Comparison of ENCODE assay signal across 27 cellular contexts in genomic region chr12:85803923-85804322, GRCh38. TPM values are rescaled to one million over a fixed set of nuclear protein-coding genes. Genes with fewer than 3 reads are reported as not detected.
DNase-seq lines count a peak whose midpoint lies in the region; ATAC-seq and TF ChIP-seq lines count a peak whose summit lies in the region.
"Had no signal": no experiment of that assay in that cellular context is flagged by ENCODE, and none has a peak within 500 bp of the region (broad histone marks: within the 10 kb centered on the region; RNA-seq: fewer than 3 reads in every experiment).

No MANE protein-coding gene starts in this region.

- peaks cover 0 to 9% of the 10 kb centered on the region in 2 experiments; a peak in 1 of 4 replicates for H3K4me1 ChIP-seq in SK-N-SH (ENCODE audit: control insufficient read depth in 1 of 2, insufficient read depth in 2 of 2, low read depth in 1 of 2, low read length in 1 of 2)
- peaks cover 0 to 37% (median 14%) of the 10 kb centered on the region in 3 donors for H3K4me1 ChIP-seq in esophagus squamous epithelium
- H3K4me1 ChIP-seq: BLaER1 had no signal

- POLR2A ChIA-PET in SK-N-SH (lab: Yijun Ruan, JAX): no interaction called here

- TF ChIP-seq POLR2A in esophagus squamous epithelium (IDR thresholded peaks at IDR 0.05): no peak

- H3K27me3 ChIP-seq in SK-N-SH (ENCODE audit: insufficient read depth) (no peaks in the 10 kb centered on the region), esophagus squamous epithelium (no peaks in the 10 kb centered on the region)
- H3K27me3 ChIP-seq: BLaER1, MG63 had no signal

- no peak for ATAC-seq in SK-N-SH treated with all-trans-retinoic acid at 6 μM for 48 hours
- no peak for ATAC-seq in activated CD4-positive, CD25-positive, alpha-beta regulatory T cell treated with anti-CD3 and anti-CD28 coated beads, Interleukin-2, amount 50 U/mL, for 24 hours
- ATAC-seq: Right ventricle myocardium inferior had no signal

- intact Hi-C loops in esophagus squamous epithelium (cut with DNase I): no loop called here

- TF ChIP-seq CTCF in SK-N-SH (IDR thresholded peaks at IDR 0.05): no peak
- TF ChIP-seq CTCF in esophagus squamous epithelium (IDR thresholded peaks at IDR 0.05): no peak

- H3K4me3 ChIP-seq in SK-N-SH (ENCODE audit: low read depth in 2 of 2, low read length in 1 of 2): no peak overlapping the region
- H3K4me3 ChIP-seq in SK-N-MC: peak overlapping the region; percentile 75
- H3K4me3 ChIP-seq in esophagus squamous epithelium: no peak overlapping the region
- H3K4me3 ChIP-seq: BLaER1, MG63 had no signal

- no peaks in the 10 kb centered on the region for H3K36me3 ChIP-seq in SK-N-SH (replicated peaks in 1 of 2; ENCODE audit: control insufficient read depth in 1 of 2, insufficient read depth in 2 of 2, low read length in 1 of 2)
- no peaks in the 10 kb centered on the region for H3K36me3 ChIP-seq in SK-N-MC (ENCODE audit: insufficient read depth, low read length)
- peaks cover 0 to 9% (median 0%) of the 10 kb centered on the region in 3 donors for H3K36me3 ChIP-seq in esophagus squamous epithelium
- H3K36me3 ChIP-seq: BLaER1, MG63 had no signal

- no peak overlapping the region for H3K4me2 ChIP-seq in SK-N-SH
- H3K4me2 ChIP-seq: BLaER1 had no signal

- no peak overlapping the region for H3K9ac ChIP-seq in SK-N-SH
- H3K9ac ChIP-seq in SK-N-MC (ENCODE audit: insufficient read length): peak overlapping the region; percentile 85
- H3K9ac ChIP-seq: BLaER1 had no signal

- no peaks in the 10 kb centered on the region for H3F3A ChIP-seq in SK-N-SH (replicated peaks; ENCODE audit: insufficient read depth)

- CTCF ChIA-PET in SK-N-SH (lab: Yijun Ruan, JAX): no interaction called here

- no peak for TF ChIP-seq RAD21 in SK-N-SH (IDR thresholded peaks at IDR 0.05; ENCODE audit: low read length)

- 0 out of 2 replicates have a peak overlapping the region, but pooled peaks have one; percentile 65 for H2AFZ ChIP-seq in SK-N-SH (ENCODE audit: low read depth)

- no peaks in the 10 kb centered on the region for H3K79me2 ChIP-seq in SK-N-SH (ENCODE audit: insufficient read depth)

- H3K27ac ChIP-seq in SK-N-SH (ENCODE audit: low read depth in 2 of 2, low read length in 1 of 2) (peak overlapping the region in 1 of 2 experiments; percentile 53; a peak in 1 of 4 replicates), SK-N-MC (peak overlapping the region; percentile 93), esophagus squamous epithelium (peak overlapping the region in 3 of 4 donors; percentile 61 to 78 (median 70))
- H3K27ac ChIP-seq: 22Rv1, BLaER1 had no signal

- DNase-seq in SK-N-SH (no peak), SK-N-MC (ENCODE audit: low read depth, low spot score) (no peak), esophagus squamous epithelium (lab: John Stamatoyannopoulos, UW) (no peak), HUDEP-2 (lab: John Stamatoyannopoulos, UW; ENCODE audit: unreplicated experiment in 76 of 76) (no peak), activated gamma-delta T cell (lab: John Stamatoyannopoulos, UW) (no peak)
- DNase-seq in activated T-cell treated with anti-CD3 and anti-CD28 coated beads, Interleukin-2, amount 50 U/mL, for 48 hours: no peak
- DNase-seq: CD4-positive, CD25-positive, alpha-beta regulatory T cell; DMS153; DND-41; H9; KBM-7; MG63; NCI-H1105 treated with DMSO at 0.1 percent for 48 hours; NCI-H146; NCI-H1930; NCI-H2107; NCI-H524 treated with DMSO at 0.1 percent for 48 hours; NCI-H774; NK-92 treated with Interleukin-12 subunit alpha and Interleukin-12 subunit beta, amount 100 ng/mL, for 24 hours; PC-3 had no signal

- 78% methylated on average over 2 of the region's 2 CpGs for WGBS in SK-N-SH (ENCODE audit: low lambda C conversion rate)
- WGBS in esophagus squamous epithelium, 2 donors: 15 to 35% methylated on average over 2 of the region's 2 CpGs

- H3K9me3 ChIP-seq in SK-N-SH: no peaks in the 10 kb centered on the region
- no peaks in the 10 kb centered on the region for H3K9me3 ChIP-seq in SK-N-MC (ENCODE audit: low read depth, low read length)
- H3K9me3 ChIP-seq in esophagus squamous epithelium: no peaks in the 10 kb centered on the region
- H3K9me3 ChIP-seq: BLaER1, MG63 had no signal

- TF ChIP-seq EP300 in SK-N-SH (IDR thresholded peaks at IDR 0.05; ENCODE audit: borderline replicate concordance in 1 of 2, low read depth in 1 of 2, low read length in 1 of 2): no peak

- H4K20me1 ChIP-seq in SK-N-SH (ENCODE audit: insufficient read depth): no peaks in the 10 kb centered on the region
- H4K20me1 ChIP-seq: BLaER1 had no signal

- H3K9me2 ChIP-seq in SK-N-SH: no peaks in the 10 kb centered on the region

TF ChIP-seq in SK-N-SH, 30 proteins besides CTCF, POLR2A, EP300 and RAD21 (continues in another document):
- TF ChIP-seq RXRA (IDR thresholded peaks at IDR 0.05; ENCODE audit: borderline replicate concordance, low read depth) (no peak), CHD2 (IDR thresholded peaks at IDR 0.05; ENCODE audit: low read length, partially characterized antibody) (no peak), RCOR1 (IDR thresholded peaks at IDR 0.05; ENCODE audit: low read length) (no peak), FOSL2 (IDR thresholded peaks at IDR 0.05; ENCODE audit: borderline replicate concordance, low read depth) (no peak), USF2 (IDR thresholded peaks at IDR 0.05; ENCODE audit: borderline replicate concordance, low read depth, low read length) (no peak), EZH2phosphoT487 (IDR thresholded peaks at IDR 0.05; ENCODE audit: borderline replicate concordance, low read depth) (no peak), TEAD4 (IDR thresholded peaks at IDR 0.05; ENCODE audit: borderline replicate concordance, insufficient read depth) (no peak), SIN3A (IDR thresholded peaks at IDR 0.05; ENCODE audit: borderline replicate concordance, low read depth, low read length) (no peak), MXI1 (IDR thresholded peaks at IDR 0.05; ENCODE audit: low read depth, low read length) (no peak), MAX (IDR thresholded peaks at IDR 0.05; ENCODE audit: low read depth) (no peak), PBX3 (IDR thresholded peaks at IDR 0.05) (no peak)

TF ChIP-seq in SK-N-SH treated with all-trans-retinoic acid at 6 μM for 48 hours, 23 proteins besides CTCF, POLR2A, EP300 and RAD21:
- TF ChIP-seq ZFP30 (CRISPR knock-in tag; IDR thresholded peaks at IDR 0.05): no peak
- TF ChIP-seq ZC3H10 (CRISPR knock-in tag; IDR thresholded peaks at IDR 0.05): no peak
- TF ChIP-seq GLIS3 (CRISPR knock-in tag; IDR thresholded peaks at IDR 0.05): no peak
- TF ChIP-seq TOX (CRISPR knock-in tag; IDR thresholded peaks at IDR 0.05; ENCODE audit: borderline replicate concordance): no peak
- TF ChIP-seq OSR1 (CRISPR knock-in tag; IDR thresholded peaks at IDR 0.05): no peak
- no peak for TF ChIP-seq BACH2 (CRISPR knock-in tag; IDR thresholded peaks at IDR 0.05; ENCODE audit: borderline replicate concordance)
- TF ChIP-seq SNAI2 (CRISPR knock-in tag; IDR thresholded peaks at IDR 0.05): no peak
- TF ChIP-seq ARNTL (CRISPR knock-in tag; IDR thresholded peaks at IDR 0.05; ENCODE audit: borderline replicate concordance, low read depth): no peak
- no peak for TF ChIP-seq PATZ1 (CRISPR knock-in tag; IDR thresholded peaks at IDR 0.05; ENCODE audit: borderline replicate concordance)
- TF ChIP-seq ZFP3 (CRISPR knock-in tag; IDR thresholded peaks at IDR 0.05): no peak
- no peak for TF ChIP-seq ZNF565 (CRISPR knock-in tag; conservative IDR thresholded peaks at IDR 0.05; ENCODE audit: low read depth)
- no peak for TF ChIP-seq PPARA (CRISPR knock-in tag; IDR thresholded peaks at IDR 0.05; ENCODE audit: borderline replicate concordance)
- TF ChIP-seq CSDC2 (CRISPR knock-in tag; IDR thresholded peaks at IDR 0.05): no peak
- TF ChIP-seq TSHZ2 (CRISPR knock-in tag; IDR thresholded peaks at IDR 0.05): no peak

RNA-seq across cellular contexts. Expression of gene RASSF9, which starts 32.3 kb away (rescaled TPM):
- polyA plus RNA-seq in SK-N-SH (2012; rRNA removed): 0.21 and 0.32 TPM in 2 replicates
- polyA plus RNA-seq in SK-N-SH (2012; cell fraction: cytosol; rRNA removed): 0.37 and 0.39 TPM in 2 replicates
- 0.06 and 0.17 TPM in 2 replicates for polyA plus RNA-seq in SK-N-SH (2012; cell fraction: nucleus; rRNA removed)
- 10 to 100 TPM in 1 of 4 donors, 1 to 10 TPM in 3; 2.5 to 17.4 (median 4.4) TPM for total RNA-seq in esophagus squamous epithelium
- total RNA-seq: CD4-positive, CD25-positive, alpha-beta regulatory T cell; LHCN-M2; PC-3; RPMI7951 had no signal
- polyA plus RNA-seq: CD4-positive, CD25-positive, alpha-beta regulatory T cell had no signal
